ENCODE assay signal across 8 cellular contexts in the genomic region with DNA sequence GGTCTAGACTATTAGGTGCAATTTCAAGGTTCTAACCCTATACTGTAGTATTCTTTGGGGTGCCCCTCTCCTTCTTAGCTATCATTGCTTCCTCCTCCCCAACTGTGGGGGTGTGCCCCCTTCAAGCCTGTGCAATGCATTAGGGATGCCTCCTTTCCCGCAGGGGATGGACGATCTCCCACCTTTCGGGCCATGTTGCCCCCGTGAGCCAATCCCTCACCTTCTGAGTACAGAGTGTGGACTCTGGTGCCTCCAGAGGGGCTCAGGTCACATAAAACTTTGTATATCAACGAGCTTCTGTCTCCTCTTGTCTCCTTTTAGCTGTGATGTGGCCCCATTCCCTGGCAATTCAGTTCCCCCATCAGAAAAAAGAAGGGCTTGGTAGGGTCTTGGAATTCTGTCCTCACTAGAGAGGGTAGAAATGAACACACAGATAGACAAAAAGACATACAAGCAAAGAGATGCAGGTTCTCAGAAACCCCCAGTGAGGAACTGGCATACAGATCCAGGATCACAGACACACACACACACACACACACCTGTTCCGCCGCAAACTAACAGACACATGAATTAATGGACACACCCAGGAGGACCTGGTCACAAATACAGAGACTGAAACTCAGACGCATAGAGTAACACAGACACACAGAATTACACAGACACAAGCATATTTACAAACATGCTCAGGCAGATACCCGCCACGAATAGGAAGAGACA. TPM values are rescaled to one million over a fixed set of nuclear protein-coding genes. Genes with fewer than 3 reads are reported as not detected.
DNase-seq lines count a peak whose midpoint lies in the region; ATAC-seq, FAIRE-seq and TF ChIP-seq lines count a peak whose summit lies in the region.

No MANE protein-coding gene starts in this region.

- H3K27me3 Mint-ChIP-seq in activated CD4-positive, alpha-beta T cell treated with anti-CD3 and anti-CD28 coated beads for 36 hours: no peaks in the 10 kb centered on the region

- H3K36me3 ChIP-seq in testis (ENCODE audit: low read depth, missing control alignments): no peaks in the 10 kb centered on the region

- H3K36me3 Mint-ChIP-seq in activated CD4-positive, alpha-beta T cell treated with anti-CD3 and anti-CD28 coated beads for 36 hours (ENCODE audit: low read depth): peaks cover 17% of the 10 kb centered on the region

- peak overlapping the region; percentile 95 for H3K4me3 Mint-ChIP-seq in activated CD4-positive, alpha-beta T cell treated with anti-CD3 and anti-CD28 coated beads for 36 hours

- peaks cover 22% of the 10 kb centered on the region for H3K4me1 Mint-ChIP-seq in activated CD4-positive, alpha-beta T cell treated with anti-CD3 and anti-CD28 coated beads for 36 hours

- H3K27ac ChIP-seq in angular gyrus (ENCODE audit: low read depth, low read length): peak overlapping the region; percentile 98
- peak overlapping the region; percentile 87 to 95 for H3K27ac ChIP-seq in testis

- FAIRE-seq in H54 (lab: Jason Lieb, UNC): no peak

- no peak for TF ChIP-seq CTCF in testis (IDR thresholded peaks at IDR 0.05)

- WGBS in testis, 2 donors: 58% methylated on average over 10 of the region's 10 CpGs

- peak overlapping the region; percentile 66 to 69 for H3K4me3 ChIP-seq in testis

- no peaks in the 10 kb centered on the region for H3K9me3 ChIP-seq in testis

- peak overlapping the region; percentile 100 for H3K27ac Mint-ChIP-seq in activated CD4-positive, alpha-beta T cell treated with anti-CD3 and anti-CD28 coated beads for 36 hours

- no peak for ATAC-seq in activated CD4-positive, alpha-beta T cell treated with anti-CD3 and anti-CD28 coated beads for 36 hours
- ATAC-seq in left colon: no peak

- POLR2A ChIA-PET in activated CD4-positive, alpha-beta T cell treated with anti-CD3 and anti-CD28 coated beads for 36 hours (lab: Charles Lee): interaction anchor here (0.6 to 3.4 kb wide), 7 partner anchors 33 to 134 kb away, joined by 3 to 35 read pairs (median 12); no protein-coding TSS in a partner anchor

- peaks cover 10% of the 10 kb centered on the region for H3K4me1 ChIP-seq in testis

- no peaks in the 10 kb centered on the region for H3K9me3 Mint-ChIP-seq in activated CD4-positive, alpha-beta T cell treated with anti-CD3 and anti-CD28 coated beads for 36 hours (ENCODE audit: low read depth)

- DNase-seq in activated CD4-positive, alpha-beta T cell treated with anti-CD3 and anti-CD28 coated beads for 36 hours: no peak
- no peak for DNase-seq in activated CD4-positive, alpha-beta T cell treated with anti-CD3 and anti-CD28 coated beads for 1 hour
- DNase-seq in left colon (peak; percentile 33 to 40), testis (peak; percentile 27), GM19240 (ENCODE audit: insufficient read length, low spot score) (no peak), ACHN (no peak), H54 (ENCODE audit: insufficient read length, low spot score) (no peak)

- no peak for TF ChIP-seq POLR2A in testis (IDR thresholded peaks at IDR 0.05)
- TF ChIP-seq POLR2A in H54 (IDR thresholded peaks at IDR 0.05; ENCODE audit: low read depth, low read length): no peak

- in situ Hi-C loops in ACHN (cut with HindIII; ENCODE audit: low pct_ligation_motif_present, low pct_unique_long_range_greater_than_20kb, low sequenced_read_pairs): no loop called here

- intact Hi-C loops in activated CD4-positive, alpha-beta T cell treated with anti-CD3 and anti-CD28 coated beads for 36 hours (cut with DNase I, micrococcal nuclease): loop anchor here (1.0 to 5.0 kb wide), 18 partner anchors 35 to 1021 kb away; partner anchors contain the start of genes C19orf47 (in 1 of the 2), CCDC97 (in 1 of the 2), PLD3 (in 1 of the 2) and SERTAD1 (in 1 of the 2)
- intact Hi-C loops in left colon (cut with DNase I, micrococcal nuclease) (loop anchor here in 1 of 2 donors (5.0 kb wide), 1 partner anchor 59 kb away; no protein-coding TSS in a partner anchor), testis (cut with DNase I; ENCODE audit: low total_unique reads) (loop anchor here (5.0 kb wide), 1 partner anchor 54 kb away; no protein-coding TSS in a partner anchor)

- CTCF ChIA-PET in activated CD4-positive, alpha-beta T cell treated with anti-CD3 and anti-CD28 coated beads for 36 hours (lab: Charles Lee): interaction anchor here (0.6 to 7.7 kb wide), 11 partner anchors 10 to 112 kb away, joined by 3 to 73 read pairs (median 4); no protein-coding TSS in a partner anchor

- H3K27me3 ChIP-seq in testis: no peaks in the 10 kb centered on the region

RNA-seq across cellular contexts. Expression of gene HNRNPUL1, which starts 2.5 kb away (rescaled TPM):
- 100 to 1,000 TPM; 263 to 312 TPM for total RNA-seq in activated CD4-positive, alpha-beta T cell treated with anti-CD3 and anti-CD28 coated beads for 36 hours
- total RNA-seq in left colon (100 to 1,000 TPM; 162 to 172 TPM), testis (100 to 1,000 TPM; 192 to 197 TPM)
- polyA plus RNA-seq in testis (ENCODE audit: insufficient read depth, low read depth, low replicate concordance): 230 TPM

RNA-seq across cellular contexts. Expression of gene AXL, which starts 42.6 kb away (rescaled TPM):
- under 1 TPM; 0.28 to 0.50 TPM for total RNA-seq in activated CD4-positive, alpha-beta T cell treated with anti-CD3 and anti-CD28 coated beads for 36 hours
- total RNA-seq in left colon: 10 to 100 TPM in 1 of 2 donors, 1 to 10 TPM in 1; 6.3 to 27.4 TPM
- 100 to 1,000 TPM in 1 of 2 donors, 10 to 100 TPM in 1; 98.2 to 150 TPM for total RNA-seq in testis
- 56.0 TPM for polyA plus RNA-seq in testis (ENCODE audit: insufficient read depth, low read depth, low replicate concordance)

RNA-seq across cellular contexts. Expression of gene CCDC97, which starts 48.3 kb away (rescaled TPM):
- total RNA-seq in activated CD4-positive, alpha-beta T cell treated with anti-CD3 and anti-CD28 coated beads for 36 hours: 10 to 100 TPM; 21.2 to 21.4 TPM
- total RNA-seq in left colon (10 to 100 TPM; 24.1 to 26.3 TPM), testis (10 to 100 TPM; 36.2 to 40.2 TPM)
- polyA plus RNA-seq in testis (ENCODE audit: insufficient read depth, low read depth, low replicate concordance): 57.8 TPM

Comparison
In these comparisons a context has a peak if more than half of its experiments do, and no peak if none do; other contexts are left out.
1. DNase-seq: peak in left colon (2 of 2) and testis (single experiment); none in activated CD4-positive, alpha-beta T cell treated with anti-CD3 and anti-CD28 coated beads for 36 hours (single experiment), activated CD4-positive, alpha-beta T cell treated with anti-CD3 and anti-CD28 coated beads for 1 hour (single experiment), GM19240 (single experiment), ACHN (single experiment) and H54 (single experiment).
2. RNA of gene AXL, which starts 42.6 kb away (total RNA-seq): 98.2 to 150 TPM in testis and 6.3 to 27.4 TPM in left colon; 0.28 to 0.50 TPM in activated CD4-positive, alpha-beta T cell treated with anti-CD3 and anti-CD28 coated beads for 36 hours; every median in the first group is over 4 times any median in the second.